In genomic region chr2:61969376-61969775, GRCh38 we compare ENCODE assay signal across 26 cellular contexts.
DNase-seq lines count a peak whose midpoint lies in the region; FAIRE-seq and TF ChIP-seq lines count a peak whose summit lies in the region.
"Had no signal": no experiment of that assay in that cellular context is flagged by ENCODE, and none has a peak within 500 bp of the region (broad histone marks: within the 10 kb centered on the region; RNA-seq: fewer than 3 reads in every experiment).

No MANE protein-coding gene starts in this region.

- intact Hi-C loops in posterior cingulate gyrus (cut with DNase I) = no loop called here

- H4K20me1 ChIP-seq in keratinocyte (ENCODE audit: control insufficient read depth, extremely low read depth, insufficient read depth, low read length) = no peaks in the 10 kb centered on the region

- no peaks in the 10 kb centered on the region for H3K27me3 Mint-ChIP-seq in activated T-cell treated with anti-CD3 and anti-CD28 coated beads, Interleukin-2, amount 50 U/mL, for 24 hours
- H3K27me3 Mint-ChIP-seq: CD4-positive, alpha-beta memory T cell; T-helper 17 cell had no signal

- no peak overlapping the region for H3K27ac Mint-ChIP-seq in activated T-cell treated with anti-CD3 and anti-CD28 coated beads, Interleukin-2, amount 50 U/mL, for 24 hours
- H3K27ac Mint-ChIP-seq: activated T-cell treated with anti-CD3 and anti-CD28 coated beads, Interleukin-2, amount 50 U/mL, for 72 hours; CD4-positive, alpha-beta memory T cell; endodermal cell; T-helper 17 cell had no signal

- H3K9me3 Mint-ChIP-seq in activated T-cell treated with anti-CD3 and anti-CD28 coated beads, Interleukin-2, amount 50 U/mL, for 24 hours = no peaks in the 10 kb centered on the region
- H3K9me3 Mint-ChIP-seq: activated T-cell treated with anti-CD3 and anti-CD28 coated beads, Interleukin-2, amount 50 U/mL, for 72 hours; CD4-positive, alpha-beta memory T cell; endodermal cell had no signal

- TF ChIP-seq CTCF in AG10803 (conservative IDR thresholded peaks at IDR 0.05; ENCODE audit: low read length) (no peak), keratinocyte (optimal IDR thresholded peaks at IDR 0.05 in 1 of 3, IDR thresholded peaks at IDR 0.05 in 1 of 3, conservative IDR thresholded peaks at IDR 0.05 in 1 of 3; ENCODE audit: extremely low read depth in 1 of 3, insufficient read depth in 2 of 3, low read length in 3 of 3) (no peak)

- no peak overlapping the region for H3K4me2 ChIP-seq in keratinocyte (ENCODE audit: control insufficient read depth, extremely low read depth, insufficient read depth, low read depth, low read length)

- DNase-seq in AG10803 (ENCODE audit: low read depth) (peak; percentile 14), SK-N-DZ (ENCODE audit: low spot score) (peak; percentile 6), keratinocyte (ENCODE audit: low read depth, low spot score) (no peak), COLO829 (ENCODE audit: low spot score) (no peak), posterior cingulate gyrus (no peak)
- DNase-seq in activated T-cell treated with anti-CD3 and anti-CD28 coated beads, Interleukin-2, amount 50 U/mL, for 24 hours = no peak
- DNase-seq: activated CD4-positive, alpha-beta T cell treated with anti-CD3 and anti-CD28 coated beads for 48 hours; activated naive CD4-positive, alpha-beta T cell treated with Interleukin-2 at 50 U/mL for 16 hours; activated T-cell treated with anti-CD3 and anti-CD28 coated beads, Interleukin-2, amount 50 U/mL, for 72 hours; amniotic stem cell; CD4-positive, alpha-beta memory T cell; cortex of kidney; DND-41; endodermal cell; left cardiac atrium; mesenchymal stem cell; NCI-H1092 treated with DMSO at 0.1 percent for 48 hours; NCI-H2081; NCI-H526; RPMI8226; T-helper 17 cell had no signal

- H3K9me3 ChIP-seq in keratinocyte (ENCODE audit: control insufficient read depth, low read depth, low read length) = no peaks in the 10 kb centered on the region
- H3K9me3 ChIP-seq: HAP-1, prostate gland, tibial nerve had no signal

- no peaks in the 10 kb centered on the region for H3K36me3 ChIP-seq in keratinocyte (ENCODE audit: control insufficient read depth in 2 of 2, extremely low read depth in 1 of 2, insufficient read depth in 2 of 2, low read length in 2 of 2)
- H3K36me3 ChIP-seq: HAP-1, prostate gland, tibial nerve had no signal

- no peak overlapping the region for H3K4me3 Mint-ChIP-seq in activated T-cell treated with anti-CD3 and anti-CD28 coated beads, Interleukin-2, amount 50 U/mL, for 24 hours
- H3K4me3 Mint-ChIP-seq: activated T-cell treated with anti-CD3 and anti-CD28 coated beads, Interleukin-2, amount 50 U/mL, for 72 hours; CD4-positive, alpha-beta memory T cell; endodermal cell; T-helper 17 cell had no signal

- H3K36me3 Mint-ChIP-seq in activated T-cell treated with anti-CD3 and anti-CD28 coated beads, Interleukin-2, amount 50 U/mL, for 24 hours (ENCODE audit: low read depth) = no peaks in the 10 kb centered on the region
- H3K36me3 Mint-ChIP-seq: CD4-positive, alpha-beta memory T cell had no signal

- peak; percentile 19 for FAIRE-seq in G401.6 (lab: Jason Lieb, UNC)
- peak; percentile 5 for FAIRE-seq in keratinocyte (lab: Jason Lieb, UNC)

- H3K9me1 ChIP-seq in keratinocyte (ENCODE audit: control insufficient read depth, extremely low read depth, insufficient read depth, low read length) = no peaks in the 10 kb centered on the region

- H3K79me2 ChIP-seq in keratinocyte (ENCODE audit: control insufficient read depth, insufficient read depth, low read length) = no peaks in the 10 kb centered on the region

- no peak overlapping the region for H3K27ac ChIP-seq in keratinocyte (ENCODE audit: control insufficient read depth, insufficient read depth, low read length)
- H3K27ac ChIP-seq: prostate gland, skin epidermis, tibial nerve had no signal

- dilution Hi-C loops in keratinocyte (cut with MboI; ENCODE audit: extremely low pct_ligation_motif_present, low sequenced_read_pairs) = no loop called here

- H3K4me1 ChIP-seq in keratinocyte (ENCODE audit: control insufficient read depth, extremely low read depth, insufficient read depth, low read length) = peaks cover 12% of the 10 kb centered on the region
- H3K4me1 ChIP-seq: prostate gland, tibial nerve had no signal

- H3K4me1 Mint-ChIP-seq in activated T-cell treated with anti-CD3 and anti-CD28 coated beads, Interleukin-2, amount 50 U/mL, for 24 hours (ENCODE audit: low read depth) = peaks cover 4% of the 10 kb centered on the region

- no peaks in the 10 kb centered on the region for H3K27me3 ChIP-seq in keratinocyte (ENCODE audit: control insufficient read depth, extremely low read depth, insufficient read depth, low read length)
- H3K27me3 ChIP-seq: tibial nerve had no signal

- H3K9ac ChIP-seq in keratinocyte (ENCODE audit: control insufficient read depth, extremely low read depth, insufficient read depth, low read length) = no peak overlapping the region

- no peak overlapping the region for H3K4me3 ChIP-seq in AG10803 (ENCODE audit: low read length)
- H3K4me3 ChIP-seq in keratinocyte (ENCODE audit: control insufficient read depth in 2 of 3, extremely low read depth in 1 of 3, insufficient read depth in 2 of 3, low read depth in 1 of 3, low read length in 3 of 3) = no peak overlapping the region
- H3K4me3 ChIP-seq: HAP-1, prostate gland, skin epidermis, tibial nerve had no signal

- H2AFZ ChIP-seq in keratinocyte (ENCODE audit: control insufficient read depth, low read length) = no peak overlapping the region

Comparison
In these comparisons a context has a peak if more than half of its experiments do, and no peak if none do; other contexts are left out.
1. DNase-seq: peak in AG10803 (single experiment) and SK-N-DZ (single experiment); none in keratinocyte (single experiment), COLO829 (single experiment), activated T-cell treated with anti-CD3 and anti-CD28 coated beads, Interleukin-2, amount 50 U/mL, for 24 hours (single experiment) and posterior cingulate gyrus (0 of 10).